Comparison of ENCODE assay signal across 11 cellular contexts in genomic region chr4:99415762-99416161, GRCh38. TPM values are rescaled to one million over a fixed set of nuclear protein-coding genes. Genes with fewer than 3 reads are reported as not detected.
DNase-seq lines count a peak whose midpoint lies in the region; ATAC-seq, FAIRE-seq and TF ChIP-seq lines count a peak whose summit lies in the region.
"Not testable (repeated sequence)": the region's sequence is repeated elsewhere in the genome, so short reads cannot be mapped to it uniquely, and the experiment has no call there.
"Had no signal": no experiment of that assay in that cellular context is flagged by ENCODE, and none has a peak within 500 bp of the region (broad histone marks: within the 10 kb centered on the region; RNA-seq: fewer than 3 reads in every experiment).

No MANE protein-coding gene starts in this region.

- H3K9me3 Mint-ChIP-seq in neural crest cell, result not testable (repeated sequence)

- not testable (repeated sequence) for TF ChIP-seq EP300 in K562 (IDR thresholded peaks at IDR 0.05; ENCODE audit: low read length)

- not testable (repeated sequence) for H3K4me1 ChIP-seq in BE2C; K562 (replicated peaks in 1 of 2; ENCODE audit: control insufficient read depth in 2 of 2, insufficient read depth in 2 of 2, low read length in 2 of 2); kidney (ENCODE audit: control insufficient read depth in 1 of 2, insufficient read depth in 1 of 2, low read depth in 1 of 2, low read length in 2 of 2); thyroid gland

- in situ Hi-C loops in K562 (cut with MboI), result loop anchor here (25.0 kb wide), 1 partner anchor 953 kb away; no protein-coding TSS in a partner anchor

- H3K9me1 ChIP-seq in K562 (ENCODE audit: control insufficient read depth, insufficient read depth, low read length), result not testable (repeated sequence)

- not testable (repeated sequence) for H3K27ac ChIP-seq in K562 (ENCODE audit: extremely low read depth, low read depth, low read length); kidney (ENCODE audit: low read depth in 2 of 2, low read length in 2 of 2); thyroid gland

- CTCF ChIA-PET in K562 (lab: Yijun Ruan, JAX; ENCODE audit: low intra/inter-chr PET ratio), result not testable (repeated sequence)

- TF ChIP-seq CTCF in BE2C (IDR thresholded peaks at IDR 0.05; ENCODE audit: low read depth, low read length) (peak; percentile 26), HFF-Myc (IDR thresholded peaks at IDR 0.05; ENCODE audit: low read depth, low read length, missing control alignments) (peak; percentile 26), K562 (IDR thresholded peaks at IDR 0.05 in 2 of 3, conservative IDR thresholded peaks at IDR 0.05 in 1 of 3; ENCODE audit: insufficient read depth in 2 of 3, low read depth in 1 of 3, low read length in 3 of 3) (peak in 2 of 3 experiments; percentile 27 to 32; a peak in 2 of 6 replicates), epithelial cell of proximal tubule (conservative IDR thresholded peaks at IDR 0.05; ENCODE audit: low read depth, low read length) (peak; percentile 51), kidney (IDR thresholded peaks at IDR 0.05; ENCODE audit: borderline replicate concordance, extremely low read depth, insufficient read depth) (peak; percentile 17), neural crest cell (conservative IDR thresholded peaks at IDR 0.05) (peak; percentile 31), thyroid gland (IDR thresholded peaks at IDR 0.05) (peak in 4 of 6 experiments; percentile 17 to 30 (median 25))

- H3K4me1 Mint-ChIP-seq in neural crest cell, result not testable (repeated sequence)

- BruUV-seq in K562 (replicated peaks; lab: Mats Ljungman, UMichigan), result not testable (repeated sequence)

- not testable (repeated sequence) for FAIRE-seq in K562 (lab: Jason Lieb, UNC); kidney (lab: Jason Lieb, UNC)

- H3K4me2 ChIP-seq in K562 (ENCODE audit: insufficient read depth, low read length), result not testable (repeated sequence)

- H3K27me3 Mint-ChIP-seq in neural crest cell (ENCODE audit: low read depth), result not testable (repeated sequence)

- not testable (repeated sequence) for H4K20me1 ChIP-seq in K562 (replicated peaks; ENCODE audit: control insufficient read depth, insufficient read depth, low read length)

- H3K79me2 ChIP-seq in K562 (ENCODE audit: control insufficient read depth, insufficient read depth, low read length), result not testable (repeated sequence)

- H3K9me3 ChIP-seq in BE2C; K562 (replicated peaks; ENCODE audit: control insufficient read depth, insufficient read depth, low read depth, low read length); kidney (ENCODE audit: control insufficient read depth in 1 of 2, low read length in 2 of 2); thyroid gland: not testable (repeated sequence)

- intact Hi-C loops in K562 (cut with micrococcal nuclease), result loop anchor here (2.0 kb wide), 1 partner anchor 47 kb away; no protein-coding TSS in a partner anchor
- intact Hi-C loops in kidney (cut with DNase I); thyroid gland (cut with DNase I): not testable (repeated sequence)

- H3K36me3 Mint-ChIP-seq in neural crest cell (ENCODE audit: low read depth), result not testable (repeated sequence)

- peak; percentile 77 for ATAC-seq in K562

- not testable (repeated sequence) for H3K27ac Mint-ChIP-seq in neural crest cell (ENCODE audit: unreplicated experiment)

- H3K36me3 ChIP-seq in BE2C; K562 (ENCODE audit: control insufficient read depth, insufficient read depth, low read length); kidney (ENCODE audit: control insufficient read depth in 1 of 2, insufficient read depth in 2 of 2, low read length in 2 of 2); thyroid gland: not testable (repeated sequence)

- DNase-seq in BE2C (peak; percentile 48), RPMI7951 (ENCODE audit: low read depth) (peak; percentile 36), K562 (ENCODE audit: extremely low read depth in 1 of 4, low spot score in 3 of 4) (peak in 1 of 4 experiments; percentile 14), neural crest cell (ENCODE audit: low read depth, low spot score) (peak; percentile 7), thyroid gland (peak; percentile 36 to 40)
- not testable (repeated sequence) for DNase-seq in HFF-Myc (ENCODE audit: extremely low read depth, low read depth); epithelial cell of proximal tubule (ENCODE audit: low read depth); kidney

- H3K9ac ChIP-seq in K562 (ENCODE audit: insufficient read depth in 1 of 2, low read depth in 2 of 2, low read length in 2 of 2); kidney (ENCODE audit: low read length in 2 of 2): not testable (repeated sequence)

- H3K4me3 ChIP-seq in BE2C (ENCODE audit: low read depth, low read length); HFF-Myc (replicated peaks; ENCODE audit: low read depth, low read length); K562; epithelial cell of proximal tubule (ENCODE audit: low read depth, low read length); kidney (ENCODE audit: low read length in 2 of 2); thyroid gland (replicated peaks in 1 of 3): not testable (repeated sequence)

- H3K4me3 Mint-ChIP-seq in neural crest cell, result not testable (repeated sequence)

- TF ChIP-seq RAD21 in K562 (CRISPR knock-in tag; conservative IDR thresholded peaks at IDR 0.05 in 1 of 2, IDR thresholded peaks at IDR 0.05 in 1 of 2), result peak; percentile 40 to 47

- TF ChIP-seq POLR2A in K562 (conservative IDR thresholded peaks at IDR 0.05); thyroid gland (IDR thresholded peaks at IDR 0.05): not testable (repeated sequence)

- WGBS in K562 (ENCODE audit: insufficient coverage, low coverage, missing lambda C conversion rate), result 4% methylated on average over 5 of the region's 8 CpGs
- 68 to 78% methylated on average over 8 of the region's 8 CpGs for WGBS in thyroid gland, 2 donors

- POLR2A ChIA-PET in K562 (lab: Yijun Ruan, JAX), result not testable (repeated sequence)

- H2AFZ ChIP-seq in K562 (ENCODE audit: low read depth, low read length), result not testable (repeated sequence)

- H3K27me3 ChIP-seq in BE2C; K562 (ENCODE audit: control insufficient read depth in 2 of 2, insufficient read depth in 2 of 2, low read length in 2 of 2); thyroid gland: not testable (repeated sequence)

TF ChIP-seq in K562, 482 proteins besides CTCF, POLR2A, EP300 and RAD21:
- peak; percentile 27; the same call in 1 of the 2 replicates for TF ChIP-seq DEAF1 (CRISPR knock-in tag; IDR thresholded peaks at IDR 0.05)
- TF ChIP-seq STAG1 (CRISPR knock-in tag; IDR thresholded peaks at IDR 0.05; ENCODE audit: borderline replicate concordance), result peak; percentile 17; the same call in 1 of the 2 replicates

RNA-seq across cellular contexts. Expression of gene ADH7, which starts 19.4 kb away (rescaled TPM):
- polyA plus RNA-seq in BE2C (2012; ENCODE audit: insufficient read depth, insufficient read length, low read depth), result not detected
- total RNA-seq in RPMI7951 (2014; rRNA removed; shearing (Covaris generic)), result not detected in 2 replicates
- total RNA-seq in K562 (2011; cell fraction: chromatin; rRNA removed; ENCODE audit: low replicate concordance), result not detected in 2 replicates
- total RNA-seq in K562 (2011; cell fraction: nucleolus; rRNA removed), result not detected in 2 replicates
- not detected in 2 replicates for total RNA-seq in K562 (2011; cell fraction: nucleoplasm; rRNA removed)
- not detected in 2 replicates for total RNA-seq in K562 (2014; rRNA removed)
- total RNA-seq in K562 (2014; rRNA removed; fragmentation: Illumina TruSeq; extraction: Trizol), result not detected in 2 replicates
- total RNA-seq in K562 (2015; rRNA removed; fragmentation: Illumina TruSeq; extraction: Trizol), result not detected in 2 replicates
- not detected in 2 replicates for total RNA-seq in K562 (2021)
- polyA plus RNA-seq in K562 (2011; rRNA removed), result not detected in 2 replicates
- polyA plus RNA-seq in K562 (2011; cell fraction: cytosol; rRNA removed), result not detected in 2 replicates
- polyA plus RNA-seq in K562 (2011; cell fraction: nucleus; rRNA removed), result not detected in 2 replicates
- polyA plus RNA-seq in K562 (2012), result not detected in 2 replicates
- not detected in 2 replicates for polyA plus RNA-seq in K562 (2014; fragmentation: Illumina TruSeq; extraction: Trizol)
- not detected for polyA plus RNA-seq in K562 (2014; fragmentation: Nextera tagmentation; extraction: Ambion mirVana)
- polyA plus RNA-seq in K562 (2014; rRNA removed), result not detected in 2 replicates
- not detected in 2 replicates for polyA minus RNA-seq in K562 (2011; rRNA and poly(A)+ RNA removed)
- not detected in 2 replicates for polyA minus RNA-seq in K562 (2011; cell fraction: cytosol; rRNA and poly(A)+ RNA removed)
- polyA minus RNA-seq in K562 (2011; cell fraction: nucleus; rRNA and poly(A)+ RNA removed), result not detected in 2 replicates
- not detected in 2 replicates for total RNA-seq in epithelial cell of proximal tubule
- not detected for total RNA-seq in kidney
- not detected for polyA plus RNA-seq in kidney (ENCODE audit: insufficient read depth, low read depth, low replicate concordance)
- not detected in 2 replicates for total RNA-seq in neural crest cell
- total RNA-seq in thyroid gland, result not detected
- total RNA-seq: CD4-positive, alpha-beta memory T cell; H7 had no signal
- polyA plus RNA-seq: A549; CD4-positive, alpha-beta memory T cell had no signal
